ENCODE assay signal across 1 cellular context in the genomic region with DNA sequence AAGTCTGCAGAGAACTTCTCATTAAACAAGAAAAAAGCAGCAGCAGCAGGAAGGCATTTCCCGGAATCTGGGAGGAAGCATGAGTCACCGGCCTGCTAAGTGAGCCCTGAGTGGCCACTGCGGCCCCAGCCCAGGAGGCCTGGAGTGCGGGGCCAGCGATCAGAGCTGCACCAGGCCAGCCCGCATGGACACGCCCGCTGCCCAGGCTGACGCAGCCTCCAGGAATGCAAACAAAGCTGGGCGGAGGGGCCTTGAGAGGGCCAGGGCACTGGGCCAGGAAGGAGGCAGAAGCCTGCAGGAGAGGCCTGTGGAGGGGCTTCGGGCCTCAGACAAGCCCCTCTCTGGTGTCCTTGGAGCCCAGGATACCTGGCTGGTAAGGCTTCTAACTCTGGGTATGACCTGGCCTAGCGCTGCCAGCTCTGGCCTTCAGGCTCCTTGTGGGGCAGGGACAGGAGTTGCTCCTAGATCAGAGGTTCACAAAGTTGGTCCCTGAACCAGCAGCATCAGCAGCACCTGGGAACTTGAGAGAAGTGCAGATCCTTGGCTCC.
TF ChIP-seq lines count a peak whose summit lies in the region.

No MANE protein-coding gene starts in this region.

TF ChIP-seq in K562, 482 proteins besides CTCF, POLR2A, EP300 and RAD21 (continued from another document and continues in another):
- peak; percentile 44 for TF ChIP-seq ZNF384 (IDR thresholded peaks at IDR 0.05; ENCODE audit: low read depth, low read length)
- TF ChIP-seq SAP30 (IDR thresholded peaks at IDR 0.05; ENCODE audit: borderline replicate concordance, insufficient read depth, low read depth, low read length, poor library complexity, severe bottlenecking): no peak
- no peak for TF ChIP-seq ZNF431 (CRISPR knock-in tag; IDR thresholded peaks at IDR 0.05)
- no peak for TF ChIP-seq MEF2A (IDR thresholded peaks at IDR 0.05; ENCODE audit: control insufficient read depth, low read depth, low read length)
- TF ChIP-seq NR2C1 (IDR thresholded peaks at IDR 0.05): no peak
- no peak for TF ChIP-seq NR2C1 (tag; IDR thresholded peaks at IDR 0.05)
- no peak for TF ChIP-seq TAF7 (tag; IDR thresholded peaks at IDR 0.05)
- peak; percentile 62 for TF ChIP-seq ETV1 (tag; conservative IDR thresholded peaks at IDR 0.05; ENCODE audit: low read depth)
- TF ChIP-seq ZNF766 (CRISPR knock-in tag; conservative IDR thresholded peaks at IDR 0.05): peak; percentile 72
- 0 out of 2 replicates have a peak, but pooled peaks have one; percentile 14 for TF ChIP-seq RAD51 (IDR thresholded peaks at IDR 0.05; ENCODE audit: borderline replicate concordance, low read depth)
- TF ChIP-seq KAT2B (IDR thresholded peaks at IDR 0.05; ENCODE audit: low read depth, low read length): no peak
- TF ChIP-seq ZC3H11A (IDR thresholded peaks at IDR 0.05; ENCODE audit: low read depth, low read length): no peak
- TF ChIP-seq, protein P1, sequence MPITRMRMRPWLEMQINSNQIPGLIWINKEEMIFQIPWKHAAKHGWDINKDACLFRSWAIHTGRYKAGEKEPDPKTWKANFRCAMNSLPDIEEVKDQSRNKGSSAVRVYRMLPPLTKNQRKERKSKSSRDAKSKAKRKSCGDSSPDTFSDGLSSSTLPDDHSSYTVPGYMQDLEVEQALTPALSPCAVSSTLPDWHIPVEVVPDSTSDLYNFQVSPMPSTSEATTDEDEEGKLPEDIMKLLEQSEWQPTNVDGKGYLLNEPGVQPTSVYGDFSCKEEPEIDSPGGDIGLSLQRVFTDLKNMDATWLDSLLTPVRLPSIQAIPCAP (CRISPR knock-in tag; IDR thresholded peaks at IDR 0.05; ENCODE audit: borderline replicate concordance): no peak
- TF ChIP-seq, protein P2, sequence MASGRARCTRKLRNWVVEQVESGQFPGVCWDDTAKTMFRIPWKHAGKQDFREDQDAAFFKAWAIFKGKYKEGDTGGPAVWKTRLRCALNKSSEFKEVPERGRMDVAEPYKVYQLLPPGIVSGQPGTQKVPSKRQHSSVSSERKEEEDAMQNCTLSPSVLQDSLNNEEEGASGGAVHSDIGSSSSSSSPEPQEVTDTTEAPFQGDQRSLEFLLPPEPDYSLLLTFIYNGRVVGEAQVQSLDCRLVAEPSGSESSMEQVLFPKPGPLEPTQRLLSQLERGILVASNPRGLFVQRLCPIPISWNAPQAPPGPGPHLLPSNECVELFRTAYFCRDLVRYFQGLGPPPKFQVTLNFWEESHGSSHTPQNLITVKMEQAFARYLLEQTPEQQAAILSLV (tag; IDR thresholded peaks at IDR 0.05): no peak
- TF ChIP-seq BCOR (IDR thresholded peaks at IDR 0.05): peak; percentile 48; the same call in 1 of the 2 replicates
- peak; percentile 66 for TF ChIP-seq KLF1 (tag; IDR thresholded peaks at IDR 0.05)
- TF ChIP-seq ZNF347 (CRISPR knock-in tag; IDR thresholded peaks at IDR 0.05; ENCODE audit: low read depth): no peak
- no peak for TF ChIP-seq CCAR2 (IDR thresholded peaks at IDR 0.05; ENCODE audit: low read depth, low read length)
- no peak for TF ChIP-seq NELFE (IDR thresholded peaks at IDR 0.05; ENCODE audit: insufficient read depth, insufficient read length)
- TF ChIP-seq POU5F1 (IDR thresholded peaks at IDR 0.05; ENCODE audit: borderline replicate concordance, low read depth, low read length, partially characterized antibody): no peak
- TF ChIP-seq IFI16 (CRISPR knock-in tag; IDR thresholded peaks at IDR 0.05): no peak
- TF ChIP-seq, protein P3, sequence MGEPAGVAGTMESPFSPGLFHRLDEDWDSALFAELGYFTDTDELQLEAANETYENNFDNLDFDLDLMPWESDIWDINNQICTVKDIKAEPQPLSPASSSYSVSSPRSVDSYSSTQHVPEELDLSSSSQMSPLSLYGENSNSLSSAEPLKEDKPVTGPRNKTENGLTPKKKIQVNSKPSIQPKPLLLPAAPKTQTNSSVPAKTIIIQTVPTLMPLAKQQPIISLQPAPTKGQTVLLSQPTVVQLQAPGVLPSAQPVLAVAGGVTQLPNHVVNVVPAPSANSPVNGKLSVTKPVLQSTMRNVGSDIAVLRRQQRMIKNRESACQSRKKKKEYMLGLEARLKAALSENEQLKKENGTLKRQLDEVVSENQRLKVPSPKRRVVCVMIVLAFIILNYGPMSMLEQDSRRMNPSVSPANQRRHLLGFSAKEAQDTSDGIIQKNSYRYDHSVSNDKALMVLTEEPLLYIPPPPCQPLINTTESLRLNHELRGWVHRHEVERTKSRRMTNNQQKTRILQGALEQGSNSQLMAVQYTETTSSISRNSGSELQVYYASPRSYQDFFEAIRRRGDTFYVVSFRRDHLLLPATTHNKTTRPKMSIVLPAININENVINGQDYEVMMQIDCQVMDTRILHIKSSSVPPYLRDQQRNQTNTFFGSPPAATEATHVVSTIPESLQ (CRISPR knock-in tag; IDR thresholded peaks at IDR 0.05): no peak
- TF ChIP-seq DPF2 (IDR thresholded peaks at IDR 0.05): peak; percentile 96
- TF ChIP-seq, protein P4, sequence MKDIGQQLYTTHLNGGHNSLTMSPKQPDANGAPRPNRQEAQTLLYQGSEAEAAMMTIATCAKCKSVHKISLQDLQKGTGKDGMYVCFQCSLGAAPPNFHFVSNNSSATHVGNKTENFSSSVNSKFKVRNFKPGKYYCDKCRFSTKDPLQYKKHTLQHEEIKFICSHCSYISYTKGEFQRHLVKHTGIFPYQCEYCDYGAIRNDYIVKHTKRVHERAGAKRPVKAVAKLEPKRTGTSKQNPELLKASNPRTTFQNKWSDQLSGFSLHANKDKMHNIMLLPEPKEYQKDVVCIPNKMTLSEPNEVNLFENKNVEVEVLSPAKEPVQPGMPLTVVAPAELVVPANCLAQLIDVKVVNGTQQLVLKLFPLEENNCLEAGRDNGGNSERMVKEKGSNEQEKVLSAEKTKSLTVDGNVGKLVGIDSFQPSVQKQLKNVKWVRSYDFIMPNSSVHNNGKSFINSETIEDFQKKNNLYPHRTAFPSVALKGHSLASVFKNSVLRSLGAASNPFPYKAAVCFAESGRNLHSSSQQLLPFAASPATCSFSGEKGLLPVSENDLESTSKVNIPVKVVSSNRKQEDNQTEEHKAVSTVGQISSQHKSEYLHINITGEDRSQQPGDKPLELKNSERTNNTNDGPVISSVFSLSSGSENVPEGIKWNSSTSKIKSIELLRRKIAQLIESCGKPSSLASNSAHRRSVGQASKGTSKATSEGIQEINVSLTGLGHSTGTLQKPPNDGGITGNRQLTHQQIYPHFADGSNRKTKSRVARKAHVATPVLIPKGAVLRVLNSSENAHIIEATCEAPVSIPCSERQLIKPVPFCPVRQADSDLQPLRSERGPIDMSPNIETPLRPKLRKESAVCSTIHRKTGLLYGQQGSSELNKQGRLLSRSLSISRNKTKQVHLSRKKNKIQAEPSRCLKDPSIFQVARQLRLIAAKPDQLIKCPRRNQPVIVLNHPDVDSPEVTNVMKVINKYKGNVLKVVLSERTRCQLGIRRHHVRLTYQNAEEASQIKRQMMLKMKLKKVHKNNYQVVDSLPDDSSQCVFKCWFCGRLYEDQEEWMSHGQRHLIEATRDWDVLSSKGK (CRISPR knock-in tag; IDR thresholded peaks at IDR 0.05): no peak
- peak; percentile 94 for TF ChIP-seq NFIC (IDR thresholded peaks at IDR 0.05)
- TF ChIP-seq ZSCAN32 (CRISPR knock-in tag; IDR thresholded peaks at IDR 0.05): no peak
- no peak; the same call in 1 of the 2 replicates for TF ChIP-seq CBFA2T2 (conservative IDR thresholded peaks at IDR 0.05)
- no peak for TF ChIP-seq ZNF174 (CRISPR knock-in tag; IDR thresholded peaks at IDR 0.05)
- TF ChIP-seq, protein P5, sequence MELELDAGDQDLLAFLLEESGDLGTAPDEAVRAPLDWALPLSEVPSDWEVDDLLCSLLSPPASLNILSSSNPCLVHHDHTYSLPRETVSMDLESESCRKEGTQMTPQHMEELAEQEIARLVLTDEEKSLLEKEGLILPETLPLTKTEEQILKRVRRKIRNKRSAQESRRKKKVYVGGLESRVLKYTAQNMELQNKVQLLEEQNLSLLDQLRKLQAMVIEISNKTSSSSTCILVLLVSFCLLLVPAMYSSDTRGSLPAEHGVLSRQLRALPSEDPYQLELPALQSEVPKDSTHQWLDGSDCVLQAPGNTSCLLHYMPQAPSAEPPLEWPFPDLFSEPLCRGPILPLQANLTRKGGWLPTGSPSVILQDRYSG (tag; conservative IDR thresholded peaks at IDR 0.05; ENCODE audit: low read depth): no peak
- no peak for TF ChIP-seq TRIM28 (IDR thresholded peaks at IDR 0.05)
- TF ChIP-seq FOSL1 (tag; conservative IDR thresholded peaks at IDR 0.05): peak; percentile 99
- no peak for TF ChIP-seq DIDO1 (tag; IDR thresholded peaks at IDR 0.05; ENCODE audit: low read depth)
- TF ChIP-seq ZFPM2 (CRISPR knock-in tag; IDR thresholded peaks at IDR 0.05): no peak
- peak; percentile 17; the same call in 1 of the 2 replicates for TF ChIP-seq MAFK (IDR thresholded peaks at IDR 0.05; ENCODE audit: low read length)
- TF ChIP-seq ZNF282 (CRISPR knock-in tag; IDR thresholded peaks at IDR 0.05): no peak
- TF ChIP-seq, protein P6, sequence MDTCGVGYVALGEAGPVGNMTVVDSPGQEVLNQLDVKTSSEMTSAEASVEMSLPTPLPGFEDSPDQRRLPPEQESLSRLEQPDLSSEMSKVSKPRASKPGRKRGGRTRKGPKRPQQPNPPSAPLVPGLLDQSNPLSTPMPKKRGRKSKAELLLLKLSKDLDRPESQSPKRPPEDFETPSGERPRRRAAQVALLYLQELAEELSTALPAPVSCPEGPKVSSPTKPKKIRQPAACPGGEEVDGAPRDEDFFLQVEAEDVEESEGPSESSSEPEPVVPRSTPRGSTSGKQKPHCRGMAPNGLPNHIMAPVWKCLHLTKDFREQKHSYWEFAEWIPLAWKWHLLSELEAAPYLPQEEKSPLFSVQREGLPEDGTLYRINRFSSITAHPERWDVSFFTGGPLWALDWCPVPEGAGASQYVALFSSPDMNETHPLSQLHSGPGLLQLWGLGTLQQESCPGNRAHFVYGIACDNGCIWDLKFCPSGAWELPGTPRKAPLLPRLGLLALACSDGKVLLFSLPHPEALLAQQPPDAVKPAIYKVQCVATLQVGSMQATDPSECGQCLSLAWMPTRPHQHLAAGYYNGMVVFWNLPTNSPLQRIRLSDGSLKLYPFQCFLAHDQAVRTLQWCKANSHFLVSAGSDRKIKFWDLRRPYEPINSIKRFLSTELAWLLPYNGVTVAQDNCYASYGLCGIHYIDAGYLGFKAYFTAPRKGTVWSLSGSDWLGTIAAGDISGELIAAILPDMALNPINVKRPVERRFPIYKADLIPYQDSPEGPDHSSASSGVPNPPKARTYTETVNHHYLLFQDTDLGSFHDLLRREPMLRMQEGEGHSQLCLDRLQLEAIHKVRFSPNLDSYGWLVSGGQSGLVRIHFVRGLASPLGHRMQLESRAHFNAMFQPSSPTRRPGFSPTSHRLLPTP (IDR thresholded peaks at IDR 0.05; ENCODE audit: borderline replicate concordance, extremely low read depth, insufficient read length): no peak
- TF ChIP-seq HLTF (IDR thresholded peaks at IDR 0.05): no peak
- no peak for TF ChIP-seq EHMT2 (IDR thresholded peaks at IDR 0.05)
- no peak for TF ChIP-seq ZNF184 (CRISPR knock-in tag; IDR thresholded peaks at IDR 0.05)
- TF ChIP-seq SMAD4 (CRISPR knock-in tag; conservative IDR thresholded peaks at IDR 0.05): peak; percentile 72; the same call in 1 of the 2 replicates
- TF ChIP-seq TEAD1 (CRISPR knock-in tag; IDR thresholded peaks at IDR 0.05): peak; percentile 96 to 99
- peak; percentile 59 for TF ChIP-seq CBFA2T3 (IDR thresholded peaks at IDR 0.05)
- no peak for TF ChIP-seq ARID2 (IDR thresholded peaks at IDR 0.05)
- TF ChIP-seq, protein P7, sequence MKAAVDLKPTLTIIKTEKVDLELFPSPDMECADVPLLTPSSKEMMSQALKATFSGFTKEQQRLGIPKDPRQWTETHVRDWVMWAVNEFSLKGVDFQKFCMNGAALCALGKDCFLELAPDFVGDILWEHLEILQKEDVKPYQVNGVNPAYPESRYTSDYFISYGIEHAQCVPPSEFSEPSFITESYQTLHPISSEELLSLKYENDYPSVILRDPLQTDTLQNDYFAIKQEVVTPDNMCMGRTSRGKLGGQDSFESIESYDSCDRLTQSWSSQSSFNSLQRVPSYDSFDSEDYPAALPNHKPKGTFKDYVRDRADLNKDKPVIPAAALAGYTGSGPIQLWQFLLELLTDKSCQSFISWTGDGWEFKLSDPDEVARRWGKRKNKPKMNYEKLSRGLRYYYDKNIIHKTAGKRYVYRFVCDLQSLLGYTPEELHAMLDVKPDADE (conservative IDR thresholded peaks at IDR 0.05; ENCODE audit: control insufficient read depth, low read depth, low read length): no peak
- no peak for TF ChIP-seq HDAC8 (tag; IDR thresholded peaks at IDR 0.05)
- no peak for TF ChIP-seq U2AF1 (optimal IDR thresholded peaks at IDR 0.05; ENCODE audit: low read depth, low read length)
- peak; percentile 66 for TF ChIP-seq ZFX (CRISPR knock-in tag; IDR thresholded peaks at IDR 0.05)
- TF ChIP-seq EZH2 (IDR thresholded peaks at IDR 0.05; ENCODE audit: borderline replicate concordance, low read depth, low read length): no peak
- no peak for TF ChIP-seq ZNF175 (CRISPR knock-in tag; IDR thresholded peaks at IDR 0.05; ENCODE audit: low read depth)
